In genomic region chr22:44026066-44026629, GRCh38 we compare ENCODE assay signal across 9 cellular contexts. TPM values are rescaled to one million over a fixed set of nuclear protein-coding genes. Genes with fewer than 3 reads are reported as not detected.
DNase-seq lines count a peak whose midpoint lies in the region; ATAC-seq, FAIRE-seq and TF ChIP-seq lines count a peak whose summit lies in the region.
"Had no signal": no experiment of that assay in that cellular context is flagged by ENCODE, and none has a peak within 500 bp of the region (broad histone marks: within the 10 kb centered on the region; RNA-seq: fewer than 3 reads in every experiment).

No MANE protein-coding gene starts in this region.

- no peak for FAIRE-seq in HepG2 (lab: Jason Lieb, UNC)
- FAIRE-seq: keratinocyte had no signal

- TF ChIP-seq EP300 in HepG2 (IDR thresholded peaks at IDR 0.05; ENCODE audit: low read depth in 2 of 2, low read length in 2 of 2) (no peak), HepG2 (CRISPR knock-in tag; IDR thresholded peaks at IDR 0.05; ENCODE audit: borderline replicate concordance) (no peak)

- no peaks in the 10 kb centered on the region for H3K36me3 ChIP-seq in liver (ENCODE audit: control insufficient read depth in 4 of 4, insufficient read depth in 3 of 4, low read depth in 1 of 4, low read length in 3 of 4)
- H3K36me3 ChIP-seq in HepG2 (replicated peaks in 1 of 2; ENCODE audit: control insufficient read depth in 1 of 2, insufficient read depth in 2 of 2, low read length in 2 of 2) = no peaks in the 10 kb centered on the region
- no peaks in the 10 kb centered on the region for H3K36me3 ChIP-seq in ascending aorta
- H3K36me3 ChIP-seq in vagina = no peaks in the 10 kb centered on the region

- POLR2A ChIA-PET in HepG2 (lab: Yijun Ruan, JAX) = no interaction called here

- no peak overlapping the region for H2AFZ ChIP-seq in HepG2 (ENCODE audit: low read length)

- peaks cover 12 to 18% of the 10 kb centered on the region in 2 donors for H3K27me3 Mint-ChIP-seq in natural killer cell (ENCODE audit: low read depth in 2 of 2)

- BruUV-seq in HepG2 (replicated peaks; lab: Mats Ljungman, UMichigan) = no TSS peak

- intact Hi-C loops in HepG2 (cut with micrococcal nuclease; ENCODE audit: unreplicated experiment) (no loop called here), ascending aorta (cut with DNase I) (no loop called here), natural killer cell (cut with micrococcal nuclease) (no loop called here), vagina (cut with DNase I) (no loop called here)

- H3K4me1 ChIP-seq in liver (ENCODE audit: control insufficient read depth in 4 of 4, insufficient read depth in 4 of 4, low read length in 3 of 4) = peaks cover 7 to 17% (median 11%) of the 10 kb centered on the region in 4 donors
- H3K4me1 ChIP-seq in HepG2 (ENCODE audit: insufficient read depth, low read length) = peaks cover 13% of the 10 kb centered on the region
- peaks cover 0 to 3% of the 10 kb centered on the region in 2 donors for H3K4me1 ChIP-seq in ascending aorta
- H3K4me1 ChIP-seq in vagina = peaks cover 45% of the 10 kb centered on the region

- H3K36me3 Mint-ChIP-seq in natural killer cell = no peaks in the 10 kb centered on the region

- H3K9ac ChIP-seq in liver (ENCODE audit: low read depth in 1 of 2, low read length in 2 of 2) (peak overlapping the region in 1 of 2 donors; percentile 48), HepG2 (ENCODE audit: insufficient read depth, low read depth, low read length) (no peak overlapping the region)

- peaks cover 27 to 32% of the 10 kb centered on the region in 2 donors for H3K4me1 Mint-ChIP-seq in natural killer cell

- in situ Hi-C loops in HepG2 (cut with HindIII; ENCODE audit: extremely low pct_ligation_motif_present, low pct_unique_long_range_greater_than_20kb) = no loop called here

- peak overlapping the region; percentile 83 for H3K4me3 Mint-ChIP-seq in natural killer cell

- no peak for TF ChIP-seq RAD21 in liver (IDR thresholded peaks at IDR 0.05)
- no peak for TF ChIP-seq RAD21 in HepG2 (CRISPR knock-in tag; IDR thresholded peaks at IDR 0.05)

- no peaks in the 10 kb centered on the region for H3K27me3 ChIP-seq in liver (ENCODE audit: control insufficient read depth in 4 of 4, insufficient read depth in 4 of 4, low read length in 3 of 4)
- H3K27me3 ChIP-seq in HepG2 (ENCODE audit: control insufficient read depth in 1 of 2, insufficient read depth in 2 of 2, low read length in 2 of 2) = peaks cover 0 to 15% of the 10 kb centered on the region in 2 experiments; a peak in 1 of 5 replicates
- no peaks in the 10 kb centered on the region for H3K27me3 ChIP-seq in ascending aorta
- no peaks in the 10 kb centered on the region for H3K27me3 ChIP-seq in vagina

- CTCF ChIA-PET in HepG2 (lab: Yijun Ruan, JAX; ENCODE audit: low intra/inter-chr PET ratio, low total read pairs) = no interaction called here

- no peak for TF ChIP-seq CTCF in liver (IDR thresholded peaks at IDR 0.05; ENCODE audit: low read depth, low read length, missing input control)
- no peak for TF ChIP-seq CTCF in HepG2 (CRISPR knock-in tag; IDR thresholded peaks at IDR 0.05)
- no peak for TF ChIP-seq CTCF in ascending aorta (IDR thresholded peaks at IDR 0.05)
- no peak for TF ChIP-seq CTCF in natural killer cell (IDR thresholded peaks at IDR 0.05)
- TF ChIP-seq CTCF in vagina (IDR thresholded peaks at IDR 0.05) = no peak

- no peaks in the 10 kb centered on the region for H4K20me1 ChIP-seq in HepG2 (ENCODE audit: insufficient read depth, low read length)

- WGBS in liver = 74% methylated on average over 17 of the region's 17 CpGs
- 73% methylated on average over 15 of the region's 17 CpGs for WGBS in HepG2 (ENCODE audit: low lambda C conversion rate)

- no peaks in the 10 kb centered on the region for H3K79me2 ChIP-seq in HepG2 (ENCODE audit: insufficient read depth, low read length)

- DNase-seq in HepG2 (ENCODE audit: low spot score) (no peak), ascending aorta (ENCODE audit: low spot score in 2 of 2) (no peak), natural killer cell (no peak), vagina (ENCODE audit: extremely low spot score in 2 of 2) (no peak), NCI-H1694 (lab: John Stamatoyannopoulos, UW) (no peak), HK-2 (ENCODE audit: unreplicated experiment) (no peak)

- H3K27ac Mint-ChIP-seq in natural killer cell = peak overlapping the region; percentile 90 to 98

- H3K27ac ChIP-seq in liver (ENCODE audit: low read depth in 1 of 2, low read length in 2 of 2) (peak overlapping the region; percentile 89 to 91), HepG2 (ENCODE audit: extremely low read length, insufficient read depth, low read length) (no peak overlapping the region), ascending aorta (peak overlapping the region; percentile 61 to 84), vagina (peak overlapping the region; percentile 81)

- no peaks in the 10 kb centered on the region for H3K9me3 ChIP-seq in liver (ENCODE audit: control insufficient read depth in 4 of 4, low read length in 3 of 4)
- no peaks in the 10 kb centered on the region for H3K9me3 ChIP-seq in HepG2 (ENCODE audit: low read length)
- no peaks in the 10 kb centered on the region for H3K9me3 ChIP-seq in ascending aorta
- no peaks in the 10 kb centered on the region for H3K9me3 ChIP-seq in vagina

- ATAC-seq in HepG2 (no peak), natural killer cell (no peak), HG03095 (IDR thresholded peaks at IDR 0.05; ENCODE audit: unreplicated experiment) (no peak)

- H3K4me3 ChIP-seq in liver (ENCODE audit: low read depth in 1 of 3, low read length in 3 of 3) = no peak overlapping the region
- no peak overlapping the region for H3K4me3 ChIP-seq in HepG2 (replicated peaks in 1 of 3; ENCODE audit: insufficient read depth in 1 of 3, low read depth in 2 of 3, low read length in 3 of 3)
- peak overlapping the region in 1 of 2 donors; percentile 5 for H3K4me3 ChIP-seq in ascending aorta
- H3K4me3 ChIP-seq in vagina = peak overlapping the region; percentile 10 to 16

- no peak for TF ChIP-seq POLR2A in HepG2 (IDR thresholded peaks at IDR 0.05; ENCODE audit: insufficient read depth in 1 of 2, low read depth in 2 of 2, low read length in 2 of 2)
- TF ChIP-seq POLR2A in vagina (IDR thresholded peaks at IDR 0.05) = no peak

- H3K9me3 Mint-ChIP-seq in natural killer cell = no peaks in the 10 kb centered on the region

- H3K4me2 ChIP-seq in HepG2 (ENCODE audit: low read depth, low read length) = no peak overlapping the region

TF ChIP-seq in liver, 16 proteins besides CTCF, POLR2A, EP300 and RAD21:
- no peak for TF ChIP-seq SP1 (IDR thresholded peaks at IDR 0.05)

TF ChIP-seq in HepG2, 621 proteins besides CTCF, POLR2A, EP300 and RAD21 (continues in another document):
- no peak for TF ChIP-seq ZNF225 (CRISPR knock-in tag; IDR thresholded peaks at IDR 0.05)
- TF ChIP-seq ARHGAP35 (CRISPR knock-in tag; IDR thresholded peaks at IDR 0.05; ENCODE audit: borderline replicate concordance) = no peak
- no peak for TF ChIP-seq KDM2A (CRISPR knock-in tag; IDR thresholded peaks at IDR 0.05; ENCODE audit: borderline replicate concordance, low read depth)
- no peak for TF ChIP-seq BRCA1 (CRISPR knock-in tag; IDR thresholded peaks at IDR 0.05)
- no peak for TF ChIP-seq SNAPC2 (CRISPR knock-in tag; IDR thresholded peaks at IDR 0.05)
- no peak for TF ChIP-seq CBX1 (IDR thresholded peaks at IDR 0.05; ENCODE audit: low read depth)
- no peak for TF ChIP-seq DMTF1 (CRISPR knock-in tag; IDR thresholded peaks at IDR 0.05)

RNA-seq across cellular contexts. Expression of gene PARVB, which starts 2.0 kb away (rescaled TPM):
- total RNA-seq in liver (10 to 100 TPM; 14.0 to 55.5 TPM), HepG2 (2016; rRNA removed; fragmentation: Illumina TruSeq; extraction: Trizol) (0.15 TPM in 1 of 2 replicates, not detected in the other), ascending aorta (33.8 TPM), natural killer cell (10 to 100 TPM in 1 of 3 donors, 1 to 10 TPM in 2; 2.9 to 12.5 (median 8.1) TPM), vagina (11.3 TPM)
- polyA plus RNA-seq in liver (10 to 100 TPM in 1 of 2 donors, 1 to 10 TPM in 1; 3.2 to 21.5 TPM), HepG2 (2011; rRNA removed) (0.11 and 0.18 TPM in 2 replicates)
- total RNA-seq in HepG2 (2016; cell fraction: cytosol; rRNA removed; fragmentation: Illumina TruSeq; extraction: Trizol; ENCODE audit: low read depth) = not detected in 2 replicates
- total RNA-seq in HepG2 (2016; cell fraction: insoluble cytoplasmic fraction; rRNA removed; fragmentation: Illumina TruSeq; extraction: Trizol) = 0.06 TPM in 1 of 2 replicates, not detected in the other
- total RNA-seq in HepG2 (2016; cell fraction: membrane; rRNA removed; fragmentation: Illumina TruSeq; extraction: Trizol) = not detected in 2 replicates
- not detected in 2 replicates for total RNA-seq in HepG2 (2016; cell fraction: nucleus; rRNA removed; fragmentation: Illumina TruSeq; extraction: Trizol)
- polyA plus RNA-seq in HepG2 (2011; cell fraction: cytosol; rRNA removed) = 0.15 and 0.19 TPM in 2 replicates
- 0.16 and 0.33 TPM in 2 replicates for polyA plus RNA-seq in HepG2 (2011; cell fraction: nucleus; rRNA removed)
- polyA plus RNA-seq in HepG2 (2012) = not detected in 2 replicates
- 0.07 and 0.15 TPM in 2 replicates for polyA plus RNA-seq in HepG2 (2016; cell fraction: cytosol; fragmentation: Illumina TruSeq; extraction: Trizol; ENCODE audit: low read depth)
- not detected in 2 replicates for polyA plus RNA-seq in HepG2 (2016; cell fraction: insoluble cytoplasmic fraction; fragmentation: Illumina TruSeq; extraction: Trizol; ENCODE audit: low read depth)
- 0.15 TPM in 1 of 2 replicates, not detected in the other for polyA plus RNA-seq in HepG2 (2016; cell fraction: membrane; fragmentation: Illumina TruSeq; extraction: Trizol; ENCODE audit: low read depth)
- polyA plus RNA-seq in HepG2 (2016; cell fraction: nucleus; fragmentation: Illumina TruSeq; extraction: Trizol; ENCODE audit: insufficient read depth, low read depth) = 0.29 and 0.56 TPM in 2 replicates
- 1.1 and 29.8 TPM in 2 replicates for polyA minus RNA-seq in HepG2 (2011; rRNA and poly(A)+ RNA removed; ENCODE audit: low replicate concordance)
- polyA minus RNA-seq in HepG2 (2011; cell fraction: cytosol; rRNA and poly(A)+ RNA removed) = 0.88 TPM in 1 of 2 replicates, not detected in the other
- 1.0 TPM in 1 of 2 replicates, not detected in the other for polyA minus RNA-seq in HepG2 (2011; cell fraction: nucleus; rRNA and poly(A)+ RNA removed)

Comparison
In these comparisons a context has a peak if more than half of its experiments do, and no peak if none do; other contexts are left out.
1. H3K4me3 ChIP-seq: peak in vagina (2 of 2); none in liver (0 of 3) and HepG2 (0 of 3).